In genomic region chr5:98497391-98497790, GRCh38 we compare ENCODE assay signal across 17 cellular contexts.
"Had no signal": no experiment of that assay in that cellular context is flagged by ENCODE, and none has a peak within 500 bp of the region (broad histone marks: within the 10 kb centered on the region; RNA-seq: fewer than 3 reads in every experiment).

No MANE protein-coding gene starts in this region.

- DNase-seq: activated CD4-positive, alpha-beta T cell treated with anti-CD3 and anti-CD28 coated beads, Interleukin-2, amount 10 ng/mL, durations not matched to agents 24 days and 14 days; activated CD4-positive, CD25-positive, alpha-beta regulatory T cell; activated CD8-positive, alpha-beta memory T cell treated with anti-CD3 and anti-CD28 coated beads, Interleukin-2, amount 50 U/mL, for 4 hours; activated CD8-positive, alpha-beta T cell treated with anti-CD3 and anti-CD28 coated beads, Interleukin-2, amount 10 ng/mL, durations not matched to agents 7 days and 5 days; activated effector memory CD4-positive, alpha-beta T cell treated with anti-CD3 and anti-CD28 coated beads, Interleukin-2, amount 50 U/mL, for 16 hours; activated T-cell treated with anti-CD3 and anti-CD28 coated beads, Interleukin-2, amount 50 U/mL, for 48 hours; body of pancreas; central memory CD4-positive, alpha-beta T cell; colonic mucosa; effector CD4-positive, alpha-beta T cell; left ventricle myocardium superior; nephron progenitor cell; spleen; T-helper 2 cell had no signal

- H3K27me3 ChIP-seq: body of pancreas, colonic mucosa, gastroesophageal sphincter, spleen had no signal

- H3K27ac ChIP-seq: body of pancreas, colonic mucosa, spleen had no signal

- H3K4me1 ChIP-seq: colonic mucosa, spleen had no signal

- H3K4me3 ChIP-seq: body of pancreas, colonic mucosa, gastroesophageal sphincter, spleen had no signal

- H3K36me3 ChIP-seq: colonic mucosa, gastroesophageal sphincter, spleen had no signal

- H3K9me3 ChIP-seq: body of pancreas, colonic mucosa had no signal

- ATAC-seq: activated CD8-positive, alpha-beta T cell treated with anti-CD3 and anti-CD28 coated beads, Interleukin-2, amount 10 ng/mL, durations not matched to agents 7 days and 5 days; activated naive CD4-positive, alpha-beta T cell treated with anti-CD3 and anti-CD28 coated beads, Interleukin-2, amount 50 U/mL, for 72 hours; body of pancreas; gastroesophageal sphincter; left ventricle myocardium superior; sciatic nerve had no signal
